Comparison of ENCODE assay signal across 1 cellular context in the genomic region with DNA sequence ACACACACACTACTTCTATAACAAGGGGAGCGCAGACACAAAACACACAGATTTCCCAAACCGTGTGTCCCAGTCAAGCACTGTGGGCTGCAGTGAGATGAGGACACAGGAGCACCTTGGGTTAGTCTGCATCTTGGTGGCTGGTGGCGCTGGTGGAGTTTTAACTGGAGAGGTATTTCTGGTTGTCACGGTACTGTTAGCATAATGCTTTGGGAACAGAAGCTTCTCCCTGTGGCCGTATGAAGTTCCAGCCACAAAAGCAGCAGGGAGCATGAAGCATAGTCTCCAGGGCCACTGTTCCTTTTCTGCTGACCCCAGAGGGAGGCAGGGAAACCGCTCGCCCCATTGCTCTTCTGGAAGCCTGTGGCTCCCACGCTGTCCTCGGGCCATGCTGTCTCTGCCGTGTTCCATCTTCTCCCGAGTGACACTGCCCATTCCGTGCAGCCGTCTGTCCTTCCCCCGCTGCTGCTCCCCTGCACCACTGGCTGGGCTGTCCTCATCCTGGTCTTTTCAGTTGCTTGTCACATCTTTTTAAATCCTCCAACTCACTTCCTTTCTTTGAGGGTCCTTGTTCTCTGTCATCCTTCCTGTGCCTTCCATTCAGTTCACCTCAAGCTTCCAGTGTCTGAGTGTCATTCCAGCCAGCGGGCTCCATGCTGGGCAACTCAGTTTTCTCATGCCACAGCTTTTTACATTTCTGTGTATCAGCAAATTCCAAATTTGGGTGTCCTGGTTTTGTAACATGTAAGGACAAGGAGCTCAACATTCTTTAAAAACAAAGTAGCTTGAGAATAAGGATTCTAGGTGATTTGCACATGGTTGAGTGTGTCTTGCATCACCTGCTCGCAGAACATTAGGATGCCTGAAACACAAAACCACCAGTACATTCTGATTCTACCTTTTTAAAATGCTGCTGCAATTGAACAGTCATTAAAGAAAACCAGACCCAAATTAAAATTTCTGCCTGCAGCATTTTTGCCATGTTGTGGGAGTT.
TF ChIP-seq lines count a peak whose summit lies in the region.

No MANE protein-coding gene starts in this region.

TF ChIP-seq in WTC11, 78 proteins besides CTCF, POLR2A, EP300 and RAD21 (continued from another document):
- peak; percentile 98 for TF ChIP-seq ZNF317 (CRISPR knock-in tag; IDR thresholded peaks at IDR 0.05; ENCODE audit: borderline replicate concordance, low read depth)
- TF ChIP-seq ZNF138 (CRISPR knock-in tag; conservative IDR thresholded peaks at IDR 0.05): no peak
